Comparison of ENCODE assay signal across 8 cellular contexts in genomic region chr11:126310229-126310991, GRCh38. TPM values are rescaled to one million over a fixed set of nuclear protein-coding genes. Genes with fewer than 3 reads are reported as not detected.
A peak's percentile ranks its signal among the peaks of the same experiment; 100 is the strongest.
DNase-seq lines count a peak whose midpoint lies in the region; ATAC-seq and TF ChIP-seq lines count a peak whose summit lies in the region.

No MANE protein-coding gene starts in this region.

- peaks cover 24% of the 10 kb centered on the region for H3K36me3 Mint-ChIP-seq in nephron (ENCODE audit: low read depth)

- peak overlapping the region in 2 of 3 experiments; percentile 19 to 32 for H3K27ac Mint-ChIP-seq in nephron

- peaks cover 3% of the 10 kb centered on the region for H3K27me3 Mint-ChIP-seq in nephron (ENCODE audit: low read depth)

- DNase-seq in AG10803 (ENCODE audit: low read depth) (peak; percentile 68), OCI-M1 (lab: John Stamatoyannopoulos, UW) (peak; percentile 93), activated T-helper 1 cell treated with Interleukin-2 at 50 U/mL for 16 hours (ENCODE audit: low read depth) (peak; percentile 25), fibroblast of pulmonary artery (ENCODE audit: low read depth) (peak; percentile 85), ureter (ENCODE audit: low spot score) (peak; percentile 76)

- no peaks in the 10 kb centered on the region for H3K9me3 Mint-ChIP-seq in nephron

- peak; percentile 34 for ATAC-seq in GM18867 (IDR thresholded peaks at IDR 0.05; ENCODE audit: unreplicated experiment)
- ATAC-seq in HG03571 (IDR thresholded peaks at IDR 0.05; ENCODE audit: unreplicated experiment) = peak; percentile 38

- TF ChIP-seq CTCF in AG10803 (conservative IDR thresholded peaks at IDR 0.05; ENCODE audit: low read length) = peak; percentile 96
- peak; percentile 95 for TF ChIP-seq CTCF in fibroblast of pulmonary artery (IDR thresholded peaks at IDR 0.05; ENCODE audit: low read length, missing control alignments)
- TF ChIP-seq CTCF in nephron (IDR thresholded peaks at IDR 0.05; ENCODE audit: unreplicated experiment in 3 of 3) = peak; percentile 82 to 93 (median 91)

- no peak overlapping the region for H3K4me3 Mint-ChIP-seq in nephron

- no peak overlapping the region for H3K4me3 ChIP-seq in AG10803 (ENCODE audit: low read length)
- no peak overlapping the region for H3K4me3 ChIP-seq in fibroblast of pulmonary artery (replicated peaks; ENCODE audit: low read depth, low read length)

- peaks cover 43% of the 10 kb centered on the region for H3K4me1 Mint-ChIP-seq in nephron

RNA-seq across cellular contexts. Expression of gene DCPS, which starts 6.5 kb away (rescaled TPM):
- 23.2 TPM for total RNA-seq in ureter

RNA-seq across cellular contexts. Expression of gene TIRAP, which starts 27.5 kb away (rescaled TPM):
- total RNA-seq in ureter = 14.5 TPM

RNA-seq across cellular contexts. Expression of gene FOXRED1, which starts 41.5 kb away (rescaled TPM):
- 29.8 TPM for total RNA-seq in ureter

RNA-seq across cellular contexts. Expression of gene SRPRA, which starts 41.7 kb away (rescaled TPM):
- 130 TPM for total RNA-seq in ureter

RNA-seq across cellular contexts. Expression of gene ST3GAL4, which starts 45.1 kb away (rescaled TPM):
- total RNA-seq in ureter = 46.4 TPM

Comparison
In these comparisons a context has a peak if more than half of its experiments do, and no peak if none do; other contexts are left out.
1. DNase-seq: peak in every context shown above with its lines; median percentile 93 in OCI-M1; 85 in fibroblast of pulmonary artery; 76 in ureter; 68 in AG10803; 25 in activated T-helper 1 cell treated with Interleukin-2 at 50 U/mL for 16 hours.